10 cellular contexts compared by ENCODE assay signal in the genomic region with DNA sequence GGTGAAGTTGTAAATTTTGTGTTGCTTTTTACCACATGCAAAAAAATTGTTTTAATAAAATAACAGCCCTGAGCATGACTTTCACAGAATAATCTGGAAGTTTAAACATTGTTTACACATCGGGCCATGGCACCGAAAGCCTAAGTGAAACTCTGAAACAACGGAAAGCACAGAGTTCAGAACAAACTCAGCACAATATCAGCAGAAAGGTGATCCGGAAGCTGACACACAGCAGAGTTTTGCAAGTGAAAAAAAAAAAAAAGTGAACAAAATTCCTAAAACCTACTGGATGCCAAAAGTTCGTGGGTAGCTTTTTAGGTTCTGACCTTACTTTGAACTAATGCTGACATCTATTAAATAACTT. TPM values are rescaled to one million over a fixed set of nuclear protein-coding genes. Genes with fewer than 3 reads are reported as not detected.
DNase-seq lines count a peak whose midpoint lies in the region; ATAC-seq lines count a peak whose summit lies in the region.
"Had no signal": no experiment of that assay in that cellular context is flagged by ENCODE, and none has a peak within 500 bp of the region (broad histone marks: within the 10 kb centered on the region; RNA-seq: fewer than 3 reads in every experiment).

No MANE protein-coding gene starts in this region.

- no peak for DNase-seq in activated CD4-positive, CD25-positive, alpha-beta regulatory T cell (lab: John Stamatoyannopoulos, UW)
- DNase-seq in activated T-helper 1 cell treated with anti-CD3 and anti-CD28 coated beads, Interleukin-12 subunit alpha, Interleukin-12 subunit beta, Interleukin-2, Interleukin-4 antibody, amounts not matched to agents 30 ng/mL and 10 ng/mL and 1 ng/mL, durations not matched to agents 14 hours and 24 hours and 36 hours (ENCODE audit: low spot score) = no peak
- DNase-seq in natural killer cell treated with Interleukin-12 subunit alpha and Interleukin-12 subunit beta and Interleukin-15 and Interleukin-18, amount 100 ng/mL, for 72 hours (ENCODE audit: low spot score) = no peak
- DNase-seq in NCI-H526 treated with DMSO at 0.1 percent for 48 hours (lab: John Stamatoyannopoulos, UW) (no peak), mucosa of gallbladder (ENCODE audit: low spot score) (no peak)
- DNase-seq: GM23248, NCI-H2227 treated with DMSO at 0.1 percent for 48 hours had no signal

- peak overlapping the region; percentile 96 for H3K27ac Mint-ChIP-seq in activated T-helper 1 cell treated with anti-CD3 and anti-CD28 coated beads, Interleukin-12 subunit alpha, Interleukin-12 subunit beta, Interleukin-2, Interleukin-4 antibody, amounts not matched to agents 30 ng/mL and 10 ng/mL and 1 ng/mL, durations not matched to agents 14 hours and 24 hours and 36 hours
- peak overlapping the region; percentile 46 to 56 for H3K27ac Mint-ChIP-seq in natural killer cell treated with Interleukin-12 subunit alpha and Interleukin-12 subunit beta and Interleukin-15 and Interleukin-18, amount 100 ng/mL, for 72 hours

- no peaks in the 10 kb centered on the region for H3K27me3 Mint-ChIP-seq in activated T-helper 1 cell treated with anti-CD3 and anti-CD28 coated beads, Interleukin-12 subunit alpha, Interleukin-12 subunit beta, Interleukin-2, Interleukin-4 antibody, amounts not matched to agents 30 ng/mL and 10 ng/mL and 1 ng/mL, durations not matched to agents 14 hours and 24 hours and 36 hours (ENCODE audit: insufficient read depth)
- no peaks in the 10 kb centered on the region for H3K27me3 Mint-ChIP-seq in natural killer cell treated with Interleukin-12 subunit alpha and Interleukin-12 subunit beta and Interleukin-15 and Interleukin-18, amount 100 ng/mL, for 72 hours

- H3K4me1 Mint-ChIP-seq in activated T-helper 1 cell treated with anti-CD3 and anti-CD28 coated beads, Interleukin-12 subunit alpha, Interleukin-12 subunit beta, Interleukin-2, Interleukin-4 antibody, amounts not matched to agents 30 ng/mL and 10 ng/mL and 1 ng/mL, durations not matched to agents 14 hours and 24 hours and 36 hours (ENCODE audit: low read depth) = peaks cover 78% of the 10 kb centered on the region
- H3K4me1 Mint-ChIP-seq in natural killer cell treated with Interleukin-12 subunit alpha and Interleukin-12 subunit beta and Interleukin-15 and Interleukin-18, amount 100 ng/mL, for 72 hours (ENCODE audit: low read depth in 2 of 2) = peaks cover 45 to 46% of the 10 kb centered on the region in 2 donors

- H3K9me3 Mint-ChIP-seq in activated T-helper 1 cell treated with anti-CD3 and anti-CD28 coated beads, Interleukin-12 subunit alpha, Interleukin-12 subunit beta, Interleukin-2, Interleukin-4 antibody, amounts not matched to agents 30 ng/mL and 10 ng/mL and 1 ng/mL, durations not matched to agents 14 hours and 24 hours and 36 hours = peaks cover 12% of the 10 kb centered on the region
- peaks cover 3% of the 10 kb centered on the region for H3K9me3 Mint-ChIP-seq in natural killer cell treated with Interleukin-12 subunit alpha and Interleukin-12 subunit beta and Interleukin-15 and Interleukin-18, amount 100 ng/mL, for 72 hours

- peak; percentile 24 to 55 for ATAC-seq in activated CD4-positive, CD25-positive, alpha-beta regulatory T cell treated with anti-CD3 and anti-CD28 coated beads, Interleukin-2, amount 50 U/mL, for 24 hours
- ATAC-seq in HG02852 (IDR thresholded peaks at IDR 0.05; ENCODE audit: unreplicated experiment) (peak; percentile 52), GM21381 (IDR thresholded peaks at IDR 0.05; ENCODE audit: unreplicated experiment) (no peak)
- ATAC-seq in natural killer cell treated with Interleukin-12 subunit alpha and Interleukin-12 subunit beta and Interleukin-15 and Interleukin-18, amount 100 ng/mL, for 72 hours = no peak

- intact Hi-C loops in activated T-helper 1 cell treated with anti-CD3 and anti-CD28 coated beads, Interleukin-12 subunit alpha, Interleukin-12 subunit beta, Interleukin-2, Interleukin-4 antibody, amounts not matched to agents 30 ng/mL and 10 ng/mL and 1 ng/mL, durations not matched to agents 14 hours and 24 hours and 36 hours (cut with micrococcal nuclease) = loop anchor here (1.0 to 5.0 kb wide), 7 partner anchors 23 to 88 kb away; no protein-coding TSS in a partner anchor

- H3K36me3 Mint-ChIP-seq in activated T-helper 1 cell treated with anti-CD3 and anti-CD28 coated beads, Interleukin-12 subunit alpha, Interleukin-12 subunit beta, Interleukin-2, Interleukin-4 antibody, amounts not matched to agents 30 ng/mL and 10 ng/mL and 1 ng/mL, durations not matched to agents 14 hours and 24 hours and 36 hours (ENCODE audit: low read depth) = peaks cover 13% of the 10 kb centered on the region
- H3K36me3 Mint-ChIP-seq in natural killer cell treated with Interleukin-12 subunit alpha and Interleukin-12 subunit beta and Interleukin-15 and Interleukin-18, amount 100 ng/mL, for 72 hours = peaks cover 4% of the 10 kb centered on the region

- H3K4me3 Mint-ChIP-seq in activated T-helper 1 cell treated with anti-CD3 and anti-CD28 coated beads, Interleukin-12 subunit alpha, Interleukin-12 subunit beta, Interleukin-2, Interleukin-4 antibody, amounts not matched to agents 30 ng/mL and 10 ng/mL and 1 ng/mL, durations not matched to agents 14 hours and 24 hours and 36 hours = peak overlapping the region; percentile 83
- H3K4me3 Mint-ChIP-seq in natural killer cell treated with Interleukin-12 subunit alpha and Interleukin-12 subunit beta and Interleukin-15 and Interleukin-18, amount 100 ng/mL, for 72 hours = peak overlapping the region; percentile 65

RNA-seq across cellular contexts. Expression of a gene that starts 39.8 kb away (rescaled TPM):
- total RNA-seq in activated T-helper 1 cell treated with anti-CD3 and anti-CD28 coated beads, Interleukin-12 subunit alpha, Interleukin-12 subunit beta, Interleukin-2, Interleukin-4 antibody, amounts not matched to agents 30 ng/mL and 10 ng/mL and 1 ng/mL, durations not matched to agents 14 hours and 24 hours and 36 hours = 113 and 119 TPM in 2 replicates
- total RNA-seq in natural killer cell treated with Interleukin-12 subunit alpha and Interleukin-12 subunit beta and Interleukin-15 and Interleukin-18, amount 100 ng/mL, for 72 hours = 100 to 1,000 TPM in 1 of 2 donors, 10 to 100 TPM in 1; 36.8 to 103 TPM
- total RNA-seq in mucosa of gallbladder = 43.4 TPM
- total RNA-seq: GM23248 had no signal

Comparison
In these comparisons a context has a peak if more than half of its experiments do, and no peak if none do; other contexts are left out.
1. ATAC-seq: peak in activated CD4-positive, CD25-positive, alpha-beta regulatory T cell treated with anti-CD3 and anti-CD28 coated beads, Interleukin-2, amount 50 U/mL, for 24 hours (2 of 2) and HG02852 (single experiment); none in natural killer cell treated with Interleukin-12 subunit alpha and Interleukin-12 subunit beta and Interleukin-15 and Interleukin-18, amount 100 ng/mL, for 72 hours (0 of 2) and GM21381 (single experiment).